In genomic region chr5:79080804-79081203, GRCh38 we compare ENCODE assay signal across 27 cellular contexts. TPM values are rescaled to one million over a fixed set of nuclear protein-coding genes. Genes with fewer than 3 reads are reported as not detected.
DNase-seq lines count a peak whose midpoint lies in the region; ATAC-seq and TF ChIP-seq lines count a peak whose summit lies in the region.
"Had no signal": no experiment of that assay in that cellular context is flagged by ENCODE, and none has a peak within 500 bp of the region (broad histone marks: within the 10 kb centered on the region; RNA-seq: fewer than 3 reads in every experiment).

No MANE protein-coding gene starts in this region.

- DNase-seq in left lobe of liver (ENCODE audit: low spot score) (no peak), HuH-7.5 (ENCODE audit: low spot score) (no peak), germinal center (ENCODE audit: low spot score) (no peak), prostate gland (ENCODE audit: low spot score) (no peak)
- DNase-seq: 8988T; ACHN; BE2C; C1 segment of cervical spinal cord; CD4-positive, alpha-beta memory T cell; CD4-positive, CD25-positive, alpha-beta regulatory T cell; CD8-positive, alpha-beta memory T cell; COR-L47; DMS 273 treated with DMSO at 0.1 percent for 48 hours; DMS153; DMS53; DMS79; DND-41; EL; GDM1 had no signal

- intact Hi-C loops in prostate gland (cut with DNase I): no loop called here

- H3K4me3 ChIP-seq in liver (ENCODE audit: low read depth in 1 of 3, low read length in 3 of 3) (no peak overlapping the region), prostate gland (no peak overlapping the region)
- H3K4me3 ChIP-seq: BLaER1, GM12878 had no signal

- WGBS in liver: 73% methylated on average over 2 of the region's 2 CpGs
- 97% methylated on average over 2 of the region's 2 CpGs for WGBS in prostate gland

- no peak for TF ChIP-seq POLR2A in prostate gland (IDR thresholded peaks at IDR 0.05)

- H3K4me1 ChIP-seq in liver (ENCODE audit: control insufficient read depth in 4 of 4, insufficient read depth in 4 of 4, low read length in 3 of 4) (peaks cover 17 to 66% (median 56%) of the 10 kb centered on the region in 4 donors), prostate gland (replicated peaks) (no peaks in the 10 kb centered on the region)
- H3K4me1 ChIP-seq: BE2C, BLaER1 had no signal

- H3K9ac ChIP-seq in liver (ENCODE audit: low read depth in 1 of 2, low read length in 2 of 2): no peak overlapping the region
- H3K9ac ChIP-seq: BLaER1 had no signal

- no peak for TF ChIP-seq CTCF in liver (IDR thresholded peaks at IDR 0.05; ENCODE audit: low read depth, low read length, missing input control)
- no peak for TF ChIP-seq CTCF in prostate gland (IDR thresholded peaks at IDR 0.05)

- H3K27ac ChIP-seq in liver (ENCODE audit: low read depth in 1 of 2, low read length in 2 of 2) (peak overlapping the region; percentile 83 to 84), prostate gland (no peak overlapping the region)
- H3K27ac ChIP-seq: BLaER1 had no signal

- ATAC-seq in left lobe of liver: peak; percentile 41
- ATAC-seq: GM12878 had no signal

- peaks cover 0 to 20% (median 4%) of the 10 kb centered on the region in 4 donors for H3K36me3 ChIP-seq in liver (ENCODE audit: control insufficient read depth in 4 of 4, insufficient read depth in 3 of 4, low read depth in 1 of 4, low read length in 3 of 4)
- no peaks in the 10 kb centered on the region for H3K36me3 ChIP-seq in prostate gland
- H3K36me3 ChIP-seq: BE2C, BLaER1 had no signal

- TF ChIP-seq RAD21 in liver (IDR thresholded peaks at IDR 0.05): no peak

- H3K9me3 ChIP-seq in liver (ENCODE audit: control insufficient read depth in 4 of 4, low read length in 3 of 4) (no peaks in the 10 kb centered on the region), prostate gland (no peaks in the 10 kb centered on the region)
- H3K9me3 ChIP-seq: BE2C, BLaER1 had no signal

- H3K27me3 ChIP-seq in liver (ENCODE audit: control insufficient read depth in 4 of 4, insufficient read depth in 4 of 4, low read length in 3 of 4) (no peaks in the 10 kb centered on the region), prostate gland (replicated peaks; ENCODE audit: insufficient read depth) (no peaks in the 10 kb centered on the region)
- H3K27me3 ChIP-seq: BE2C, BLaER1 had no signal

TF ChIP-seq in liver, 16 proteins besides CTCF, POLR2A, EP300 and RAD21:
- TF ChIP-seq, protein P1, sequence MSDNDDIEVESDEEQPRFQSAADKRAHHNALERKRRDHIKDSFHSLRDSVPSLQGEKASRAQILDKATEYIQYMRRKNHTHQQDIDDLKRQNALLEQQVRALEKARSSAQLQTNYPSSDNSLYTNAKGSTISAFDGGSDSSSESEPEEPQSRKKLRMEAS (IDR thresholded peaks at IDR 0.05): peak; percentile 37
- no peak for TF ChIP-seq FOXA1 (IDR thresholded peaks at IDR 0.05)
- peak; percentile 56 to 76 for TF ChIP-seq HNF4A (conservative IDR thresholded peaks at IDR 0.05)
- peak in 1 of 2 donors; percentile 63 for TF ChIP-seq JUND (IDR thresholded peaks at IDR 0.05)
- no peak for TF ChIP-seq ZBTB33 (IDR thresholded peaks at IDR 0.05)
- peak; percentile 31 to 75 for TF ChIP-seq RXRA (IDR thresholded peaks at IDR 0.05)
- peak; percentile 46 for TF ChIP-seq SP1 (IDR thresholded peaks at IDR 0.05)

RNA-seq across cellular contexts. Expression of gene BHMT2, which starts 11.2 kb away (rescaled TPM):
- total RNA-seq in left lobe of liver (374 TPM), liver (100 to 1,000 TPM in 1 of 2 donors, 10 to 100 TPM in 1; 62.3 to 374 TPM), prostate gland (1 to 10 TPM; 4.0 to 7.4 TPM)
- 100 to 1,000 TPM; 216 to 326 TPM for polyA plus RNA-seq in liver
- total RNA-seq: CD4-positive, alpha-beta memory T cell; CD4-positive, CD25-positive, alpha-beta regulatory T cell; CD8-positive, alpha-beta memory T cell; G401; GM12878 had no signal
- polyA plus RNA-seq: CD14-positive monocyte; CD4-positive, alpha-beta memory T cell; CD4-positive, CD25-positive, alpha-beta regulatory T cell; CD8-positive, alpha-beta memory T cell; GM12878 had no signal

RNA-seq across cellular contexts. Expression of gene DMGDH, which starts 11.3 kb away (rescaled TPM):
- 119 TPM for total RNA-seq in left lobe of liver
- total RNA-seq in liver: 100 to 1,000 TPM in 1 of 2 donors, 10 to 100 TPM in 1; 28.9 to 130 TPM
- 10 to 100 TPM; 39.4 to 57.6 TPM for polyA plus RNA-seq in liver
- 1 to 10 TPM in 1 of 2 donors, under 1 TPM in 1; 0.77 to 9.9 TPM for total RNA-seq in prostate gland
- total RNA-seq: CD8-positive, alpha-beta memory T cell; G401 had no signal
- polyA plus RNA-seq: CD14-positive monocyte; CD8-positive, alpha-beta memory T cell had no signal

RNA-seq across cellular contexts. Expression of gene BHMT, which starts 30.8 kb away (rescaled TPM):
- total RNA-seq in left lobe of liver: 957 TPM
- total RNA-seq in liver: 100 to 1,000 TPM in 1 of 2 donors, 10 to 100 TPM in 1; 27.7 to 144 TPM
- polyA plus RNA-seq in liver: 100 to 1,000 TPM in 1 of 2 donors, 10 to 100 TPM in 1; 88.3 to 197 TPM
- total RNA-seq in prostate gland: 1 to 10 TPM in 1 of 2 donors, under 1 TPM in 1; 0.51 to 3.1 TPM
- total RNA-seq: A673; CD4-positive, alpha-beta memory T cell; CD4-positive, CD25-positive, alpha-beta regulatory T cell; CD8-positive, alpha-beta memory T cell; Daoy; G401 had no signal
- polyA plus RNA-seq: AG04450; CD14-positive monocyte; CD4-positive, alpha-beta memory T cell; CD4-positive, CD25-positive, alpha-beta regulatory T cell; CD8-positive, alpha-beta memory T cell; GM12878 had no signal

Comparison
In these comparisons a context has a peak if more than half of its experiments do, and no peak if none do; other contexts are left out.
1. H3K27ac ChIP-seq: peak in liver (2 of 2); none in prostate gland (0 of 2).
2. RNA of gene BHMT2, which starts 11.2 kb away (total RNA-seq): 374 TPM in left lobe of liver (single experiment) and 62.3 to 374 TPM in liver; 4.0 to 7.4 TPM in prostate gland; every median in the first group is over 4 times any median in the second.
3. RNA of gene BHMT, which starts 30.8 kb away (total RNA-seq): 957 TPM in left lobe of liver (single experiment) and 27.7 to 144 TPM in liver; 0.51 to 3.1 TPM in prostate gland; every median in the first group is over 4 times any median in the second.